ENCODE assay signal across 26 cellular contexts in genomic region chr2:7620255-7620654, GRCh38.
DNase-seq lines count a peak whose midpoint lies in the region; ATAC-seq and TF ChIP-seq lines count a peak whose summit lies in the region.
"Had no signal": no experiment of that assay in that cellular context is flagged by ENCODE, and none has a peak within 500 bp of the region (broad histone marks: within the 10 kb centered on the region; RNA-seq: fewer than 3 reads in every experiment).

No MANE protein-coding gene starts in this region.

- no peak overlapping the region for H2BK5ac ChIP-seq in mesenchymal stem cell (ENCODE audit: low read depth, low read length, poor library complexity, severe bottlenecking)

- no peak overlapping the region for H2AFZ ChIP-seq in mesenchymal stem cell (ENCODE audit: low read depth, low read length)
- H2AFZ ChIP-seq: parathyroid adenoma had no signal

- TF ChIP-seq CTCF in A673 (conservative IDR thresholded peaks at IDR 0.05; ENCODE audit: low read depth, low read length) (no peak), upper lobe of right lung (IDR thresholded peaks at IDR 0.05) (no peak)

- H3K36me3 ChIP-seq in A673 (ENCODE audit: insufficient read depth, low read length, poor library complexity, severe bottlenecking) (no peaks in the 10 kb centered on the region), mesenchymal stem cell (ENCODE audit: control insufficient read depth in 1 of 2, insufficient read depth in 2 of 2, low read depth in 1 of 2, low read length in 2 of 2) (no peaks in the 10 kb centered on the region), upper lobe of right lung (no peaks in the 10 kb centered on the region)
- H3K36me3 ChIP-seq: BE2C, gastroesophageal sphincter, thoracic aorta had no signal

- no peak overlapping the region for H2BK12ac ChIP-seq in mesenchymal stem cell (ENCODE audit: low read length in 2 of 2)

- H3K79me1 ChIP-seq in mesenchymal stem cell (replicated peaks; ENCODE audit: low read length, poor library complexity, severe bottlenecking), result no peaks in the 10 kb centered on the region

- H3K23ac ChIP-seq in mesenchymal stem cell (ENCODE audit: low read length in 2 of 2), result no peak overlapping the region

- no peak overlapping the region for H2BK15ac ChIP-seq in mesenchymal stem cell (ENCODE audit: low read depth, poor library complexity, severe bottlenecking)

- POLR2A ChIA-PET in A673 (lab: Charles Lee; ENCODE audit: low non-redundant PET), result no interaction called here

- H4K91ac ChIP-seq in mesenchymal stem cell (ENCODE audit: low read length), result no peak overlapping the region

- ATAC-seq in upper lobe of right lung (no peak), GM18505 (IDR thresholded peaks at IDR 0.05; ENCODE audit: unreplicated experiment) (no peak)
- ATAC-seq: gastroesophageal sphincter, right cardiac atrium had no signal

- CTCF ChIA-PET in A673 (lab: Charles Lee), result no interaction called here

- no peak overlapping the region for H4K8ac ChIP-seq in mesenchymal stem cell (ENCODE audit: low read length)

- in situ Hi-C loops in SK-MEL-5 (cut with HindIII; ENCODE audit: low pct_unique_long_range_greater_than_20kb, low sequenced_read_pairs), result no loop called here

- no peak overlapping the region for H2AK5ac ChIP-seq in mesenchymal stem cell (ENCODE audit: low read length, severe bottlenecking)

- intact Hi-C loops in A673 (cut with micrococcal nuclease; ENCODE audit: unreplicated experiment) (no loop called here), upper lobe of right lung (cut with DNase I) (no loop called here)

- no peak overlapping the region for H3K18ac ChIP-seq in mesenchymal stem cell (ENCODE audit: low read depth in 1 of 2, low read length in 2 of 2)

- no peak overlapping the region for H3K4me3 ChIP-seq in A673 (ENCODE audit: low read depth, low read length, poor library complexity, severe bottlenecking)
- no peak overlapping the region for H3K4me3 ChIP-seq in mesenchymal stem cell (ENCODE audit: insufficient read depth in 1 of 2, low read depth in 1 of 2, low read length in 2 of 2)
- no peak overlapping the region for H3K4me3 ChIP-seq in upper lobe of right lung
- H3K4me3 ChIP-seq: gastroesophageal sphincter, thoracic aorta had no signal

- BruUV-seq in A673 (replicated peaks; lab: Mats Ljungman, UMichigan), result no TSS peak

- no peak overlapping the region for H3K4me2 ChIP-seq in mesenchymal stem cell (ENCODE audit: low read length, poor library complexity, severe bottlenecking)
- H3K4me2 ChIP-seq: KMS-11 had no signal

- no peaks in the 10 kb centered on the region for H3K9me3 ChIP-seq in A673 (ENCODE audit: low read depth, low read length, poor library complexity, severe bottlenecking)
- no peaks in the 10 kb centered on the region for H3K9me3 ChIP-seq in mesenchymal stem cell (ENCODE audit: control insufficient read depth, low read length)
- no peaks in the 10 kb centered on the region for H3K9me3 ChIP-seq in upper lobe of right lung
- H3K9me3 ChIP-seq: BE2C, gastroesophageal sphincter, thoracic aorta had no signal

- no peak overlapping the region for H3K4ac ChIP-seq in mesenchymal stem cell (ENCODE audit: low read depth in 1 of 2, low read length in 2 of 2)

- H3K27ac ChIP-seq in A673 (ENCODE audit: low read depth, low read length, poor library complexity, severe bottlenecking), result no peak overlapping the region
- no peak overlapping the region for H3K27ac ChIP-seq in mesenchymal stem cell (ENCODE audit: low read length, poor library complexity, severe bottlenecking)
- no peak overlapping the region for H3K27ac ChIP-seq in upper lobe of right lung
- H3K27ac ChIP-seq: gastroesophageal sphincter, KMS-11, parathyroid adenoma, RWPE1, thoracic aorta, VCaP had no signal

- H3K4me1 ChIP-seq in A673 (ENCODE audit: insufficient read depth, low read length, poor library complexity, severe bottlenecking), result no peaks in the 10 kb centered on the region
- H3K4me1 ChIP-seq in mesenchymal stem cell (ENCODE audit: control insufficient read depth, insufficient read depth, low read depth, low read length), result peaks cover 2% of the 10 kb centered on the region
- H3K4me1 ChIP-seq in upper lobe of right lung, result no peaks in the 10 kb centered on the region
- H3K4me1 ChIP-seq: gastroesophageal sphincter, parathyroid adenoma had no signal

- H3K14ac ChIP-seq in mesenchymal stem cell (ENCODE audit: low read length in 2 of 2), result no peak overlapping the region

- no peaks in the 10 kb centered on the region for H3K27me3 ChIP-seq in A673 (replicated peaks; ENCODE audit: insufficient read depth, low read depth, low read length, poor library complexity)
- no peaks in the 10 kb centered on the region for H3K27me3 ChIP-seq in mesenchymal stem cell (ENCODE audit: control insufficient read depth in 1 of 2, insufficient read depth in 1 of 2, low read length in 2 of 2)
- H3K27me3 ChIP-seq in upper lobe of right lung, result peaks cover 8% of the 10 kb centered on the region
- H3K27me3 ChIP-seq: BE2C, gastroesophageal sphincter had no signal

- DNase-seq in A673 (ENCODE audit: low spot score) (peak; percentile 13), AG08395 (ENCODE audit: low spot score) (peak; percentile 13), SK-MEL-5 (ENCODE audit: low read depth, low spot score) (peak; percentile 51), mesenchymal stem cell (peak; percentile 1), upper lobe of right lung (no peak), NCI-H1105 treated with DMSO at 0.1 percent for 48 hours (lab: John Stamatoyannopoulos, UW) (no peak)
- DNase-seq: activated CD4-positive, alpha-beta T cell treated with anti-CD3 and anti-CD28 coated beads, Interleukin-2, amount 10 ng/mL, durations not matched to agents 24 days and 14 days; activated CD8-positive, alpha-beta memory T cell treated with anti-CD3 and anti-CD28 coated beads, Interleukin-2, amount 50 U/mL, for 4 hours; activated gamma-delta T cell; DMS79; effector memory CD4-positive, alpha-beta T cell; GF-D8; NCI-H1694 treated with DMSO at 0.1 percent for 48 hours; NCI-H2171; NCI-H526; right cardiac atrium; stimulated activated CD4-positive, alpha-beta T cell treated with anti-CD3 and anti-CD28 coated beads, Interleukin-4, amount 100 ng/mL, for 1 hour; stimulated activated naive CD4-positive, alpha-beta T cell had no signal

- H3K9ac ChIP-seq in mesenchymal stem cell (ENCODE audit: low read length), result no peak overlapping the region
- H3K9ac ChIP-seq: KMS-11, parathyroid adenoma had no signal

- no peak for TF ChIP-seq POLR2A in GM18505 (IDR thresholded peaks at IDR 0.05; ENCODE audit: borderline replicate concordance, extremely low read depth, insufficient read depth, insufficient read length)

- H2BK120ac ChIP-seq in mesenchymal stem cell (ENCODE audit: low read depth, low read length), result no peak overlapping the region

- WGBS in mesenchymal stem cell, result no CpG with 5 or more reads among the region's 1 CpG

Comparison
In these comparisons a context has a peak if more than half of its experiments do, and no peak if none do; other contexts are left out.
1. DNase-seq: peak in A673 (single experiment), AG08395 (single experiment), SK-MEL-5 (single experiment) and mesenchymal stem cell (single experiment); none in upper lobe of right lung (single experiment) and NCI-H1105 treated with DMSO at 0.1 percent for 48 hours (single experiment).